ENCODE assay signal across 16 cellular contexts in the genomic region with DNA sequence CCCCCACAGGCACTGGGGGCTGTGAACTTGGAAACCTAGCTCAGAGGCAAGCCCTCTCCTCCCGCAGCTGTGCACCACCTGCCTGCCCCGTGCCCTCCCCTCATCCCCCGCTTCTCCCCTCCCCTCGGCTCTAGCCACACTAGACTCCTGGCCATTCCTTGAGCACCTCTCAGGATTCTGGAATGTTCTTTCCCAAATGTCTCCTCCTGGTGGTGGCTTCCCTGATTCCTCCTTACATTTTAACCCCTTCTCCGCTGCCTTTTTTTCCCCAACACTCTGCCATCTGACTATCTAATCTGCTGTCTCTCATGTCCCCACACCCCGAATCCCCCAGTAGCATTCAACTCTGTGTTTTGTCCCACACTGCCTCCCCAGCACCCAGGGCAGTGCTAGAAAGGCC. TPM values are rescaled to one million over a fixed set of nuclear protein-coding genes. Genes with fewer than 3 reads are reported as not detected.
A peak's percentile ranks its signal among the peaks of the same experiment; 100 is the strongest.
DNase-seq lines count a peak whose midpoint lies in the region; ATAC-seq and TF ChIP-seq lines count a peak whose summit lies in the region.
"Had no signal": no experiment of that assay in that cellular context is flagged by ENCODE, and none has a peak within 500 bp of the region (broad histone marks: within the 10 kb centered on the region; RNA-seq: fewer than 3 reads in every experiment).

No MANE protein-coding gene starts in this region.

- peaks cover 19% of the 10 kb centered on the region for H3K4me1 ChIP-seq in cardiac muscle cell (ENCODE audit: low read depth)
- peaks cover 0 to 35% (median 24%) of the 10 kb centered on the region in 12 donors for H3K4me1 ChIP-seq in heart left ventricle
- H3K4me1 ChIP-seq in upper lobe of left lung = peaks cover 22 to 42% (median 33%) of the 10 kb centered on the region in 4 donors

- TF ChIP-seq CTCF in cardiac muscle cell (IDR thresholded peaks at IDR 0.05; ENCODE audit: low read depth, low read length) (peak; percentile 20), heart left ventricle (IDR thresholded peaks at IDR 0.05) (no peak), glutamatergic neuron (IDR thresholded peaks at IDR 0.05; ENCODE audit: partially characterized antibody, unreplicated experiment) (peak; percentile 28), type B pancreatic cell (conservative IDR thresholded peaks at IDR 0.05) (peak; percentile 39), upper lobe of left lung (IDR thresholded peaks at IDR 0.05) (no peak)

- intact Hi-C loops in heart left ventricle (cut with DNase I) = loop anchor here in 8 of 10 donors (5.0 to 10.0 kb wide), 7 partner anchors 69 to 461 kb away; a partner anchor contains a TSS

- H3K36me3 ChIP-seq in cardiac muscle cell = no peaks in the 10 kb centered on the region
- H3K36me3 ChIP-seq in heart left ventricle = no peaks in the 10 kb centered on the region
- H3K36me3 ChIP-seq in upper lobe of left lung = no peaks in the 10 kb centered on the region
- H3K36me3 ChIP-seq: pancreas had no signal

- H3K27ac Mint-ChIP-seq in glutamatergic neuron (ENCODE audit: unreplicated experiment) (no peak overlapping the region), type B pancreatic cell (no peak overlapping the region)
- H3K27ac Mint-ChIP-seq: CD8-positive, alpha-beta T cell had no signal

- ATAC-seq in heart left ventricle (no peak), upper lobe of left lung (ENCODE audit: low FRiP score in 2 of 2) (no peak), GM19395 (IDR thresholded peaks at IDR 0.05; ENCODE audit: unreplicated experiment) (no peak)
- ATAC-seq: CD8-positive, alpha-beta T cell; pancreas; T-cell had no signal

- no peak for TF ChIP-seq EP300 in upper lobe of left lung (IDR thresholded peaks at IDR 0.05)

- H3K27me3 Mint-ChIP-seq in glutamatergic neuron (ENCODE audit: unreplicated experiment) (peaks cover 2% of the 10 kb centered on the region), type B pancreatic cell (no peaks in the 10 kb centered on the region)
- H3K27me3 Mint-ChIP-seq: T-cell had no signal

- H3K27me3 ChIP-seq in cardiac muscle cell (no peaks in the 10 kb centered on the region), heart left ventricle (no peaks in the 10 kb centered on the region), upper lobe of left lung (no peaks in the 10 kb centered on the region)
- H3K27me3 ChIP-seq: pancreas had no signal

- TF ChIP-seq POLR2A in heart left ventricle (IDR thresholded peaks at IDR 0.05) (no peak), upper lobe of left lung (IDR thresholded peaks at IDR 0.05) (no peak)

- H3K9me3 ChIP-seq in cardiac muscle cell (ENCODE audit: low read depth) = no peaks in the 10 kb centered on the region
- no peaks in the 10 kb centered on the region for H3K9me3 ChIP-seq in heart left ventricle
- no peaks in the 10 kb centered on the region for H3K9me3 ChIP-seq in upper lobe of left lung
- H3K9me3 ChIP-seq: pancreas had no signal

- no peak overlapping the region for H3K27ac ChIP-seq in cardiac muscle cell
- no peak overlapping the region for H3K27ac ChIP-seq in heart left ventricle
- H3K27ac ChIP-seq in upper lobe of left lung = no peak overlapping the region

- DNase-seq in cardiac muscle cell (ENCODE audit: low read depth in 1 of 2, low spot score in 1 of 2) (no peak), heart left ventricle (no peak), SK-MEL-5 (ENCODE audit: low read depth, low spot score) (peak; percentile 29), glutamatergic neuron (no peak), type B pancreatic cell (ENCODE audit: extremely low spot score, unreplicated experiment) (no peak), upper lobe of left lung (no peak), DMS153 (lab: John Stamatoyannopoulos, UW) (no peak)
- DNase-seq: activated CD4-positive, alpha-beta T cell treated with anti-CD3 and anti-CD28 coated beads, Interleukin-2, amount 50 U/mL, for 4 hours; CD8-positive, alpha-beta T cell; NCI-H2171; stimulated activated CD4-positive, alpha-beta T cell treated with anti-CD3 and anti-CD28 coated beads, Interleukin-15, amount 100 ng/mL, for 24 hours; T-cell had no signal

- H3K4me3 Mint-ChIP-seq in glutamatergic neuron (ENCODE audit: unreplicated experiment) (no peak overlapping the region), type B pancreatic cell (no peak overlapping the region)
- H3K4me3 Mint-ChIP-seq: CD8-positive, alpha-beta T cell had no signal

- 75 to 81% (median 80%) methylated on average over 6 of the region's 6 CpGs for WGBS in heart left ventricle, 4 donors
- WGBS in upper lobe of left lung, 2 donors = 66 to 78% methylated on average over 6 of the region's 6 CpGs

- peaks cover 2% of the 10 kb centered on the region for H3K9me3 Mint-ChIP-seq in glutamatergic neuron (ENCODE audit: unreplicated experiment)
- H3K9me3 Mint-ChIP-seq in type B pancreatic cell = no peaks in the 10 kb centered on the region
- H3K9me3 Mint-ChIP-seq: CD8-positive, alpha-beta T cell; T-cell had no signal

- H3K36me3 Mint-ChIP-seq in glutamatergic neuron (ENCODE audit: unreplicated experiment) = no peaks in the 10 kb centered on the region
- no peaks in the 10 kb centered on the region for H3K36me3 Mint-ChIP-seq in type B pancreatic cell
- H3K36me3 Mint-ChIP-seq: CD8-positive, alpha-beta T cell; T-cell had no signal

- in situ Hi-C loops in SK-MEL-5 (cut with HindIII; ENCODE audit: low pct_unique_long_range_greater_than_20kb, low sequenced_read_pairs) = no loop called here

- H3K4me3 ChIP-seq in cardiac muscle cell (no peak overlapping the region), heart left ventricle (no peak overlapping the region), upper lobe of left lung (no peak overlapping the region)
- H3K4me3 ChIP-seq: pancreas had no signal

- peaks cover 6% of the 10 kb centered on the region for H3K4me1 Mint-ChIP-seq in glutamatergic neuron (ENCODE audit: low read depth, unreplicated experiment)
- peaks cover 14% of the 10 kb centered on the region for H3K4me1 Mint-ChIP-seq in type B pancreatic cell (ENCODE audit: unreplicated experiment)

RNA-seq across cellular contexts. Expression of a gene that starts 6.7 kb away (rescaled TPM):
- 0.39 and 2.0 TPM in 2 replicates for total RNA-seq in cardiac muscle cell
- polyA plus RNA-seq in cardiac muscle cell = 0.86 and 1.6 TPM in 2 replicates
- total RNA-seq in heart left ventricle = 1 to 10 TPM in 3 of 9 donors, under 1 TPM in 1, not detected in 5; 0.83 to 1.3 (median 1.1) TPM
- 1 to 10 TPM in 1 of 2 donors, under 1 TPM in 1; 0.36 to 1.7 TPM for polyA plus RNA-seq in heart left ventricle
- not detected in 2 replicates for total RNA-seq in SK-MEL-5 (2014; rRNA removed; shearing (Covaris generic))
- not detected in 2 replicates for polyA plus RNA-seq in SK-MEL-5 (2015; cell fraction: cytosol; rRNA removed)
- not detected in 2 replicates for polyA plus RNA-seq in SK-MEL-5 (2015; cell fraction: nucleus; rRNA removed)
- not detected for total RNA-seq in glutamatergic neuron (ENCODE audit: unreplicated experiment)
- 0.69 and 2.8 TPM in 2 replicates for total RNA-seq in type B pancreatic cell (ENCODE audit: low replicate concordance)
- total RNA-seq in upper lobe of left lung = 1 to 10 TPM in 2 of 6 donors, not detected in 4; 1.3 to 5.2 TPM
- total RNA-seq: CD8-positive, alpha-beta T cell; liver; OCI-LY7 had no signal
- polyA plus RNA-seq: liver had no signal

RNA-seq across cellular contexts. Expression of a gene that starts 22.3 kb away (rescaled TPM):
- total RNA-seq in cardiac muscle cell (4.0 and 8.8 TPM in 2 replicates), heart left ventricle (1 to 10 TPM in 1 of 9 donors, under 1 TPM in 6, not detected in 2; 0.23 to 1.2 (median 0.70) TPM), glutamatergic neuron (ENCODE audit: unreplicated experiment) (4.6 TPM), type B pancreatic cell (ENCODE audit: low replicate concordance) (3.5 and 9.2 TPM in 2 replicates), upper lobe of left lung (1 to 10 TPM in 5 of 6 donors, under 1 TPM in 1; 0.46 to 4.4 (median 2.1) TPM)
- polyA plus RNA-seq in cardiac muscle cell (3.0 and 8.2 TPM in 2 replicates), heart left ventricle (1 to 10 TPM in 1 of 2 donors, under 1 TPM in 1; 0.46 to 1.2 TPM)
- total RNA-seq in SK-MEL-5 (2014; rRNA removed; shearing (Covaris generic)) = 0.56 and 1.1 TPM in 2 replicates
- polyA plus RNA-seq in SK-MEL-5 (2015; cell fraction: cytosol; rRNA removed) = 1.1 and 1.6 TPM in 2 replicates
- polyA plus RNA-seq in SK-MEL-5 (2015; cell fraction: nucleus; rRNA removed) = 4.0 and 5.4 TPM in 2 replicates

RNA-seq across cellular contexts. Expression of a gene that starts 22.3 kb away (rescaled TPM):
- total RNA-seq in cardiac muscle cell (43.2 and 46.6 TPM in 2 replicates), heart left ventricle (10 to 100 TPM; 14.4 to 36.3 (median 19.2) TPM), glutamatergic neuron (ENCODE audit: unreplicated experiment) (56.3 TPM), type B pancreatic cell (ENCODE audit: low replicate concordance) (35.4 and 42.3 TPM in 2 replicates), upper lobe of left lung (10 to 100 TPM; 30.4 to 95.3 (median 35.3) TPM)
- polyA plus RNA-seq in cardiac muscle cell (41.5 and 42.5 TPM in 2 replicates), heart left ventricle (10 to 100 TPM; 19.5 to 29.2 TPM)
- 10.5 and 11.0 TPM in 2 replicates for total RNA-seq in SK-MEL-5 (2014; rRNA removed; shearing (Covaris generic))
- 22.1 and 22.6 TPM in 2 replicates for polyA plus RNA-seq in SK-MEL-5 (2015; cell fraction: cytosol; rRNA removed)
- polyA plus RNA-seq in SK-MEL-5 (2015; cell fraction: nucleus; rRNA removed) = 46.5 and 70.2 TPM in 2 replicates

RNA-seq across cellular contexts. Expression of a gene that starts 54.6 kb away (rescaled TPM):
- total RNA-seq in cardiac muscle cell (0.24 and 0.67 TPM in 2 replicates), heart left ventricle (1 to 10 TPM in 5 of 9 donors, under 1 TPM in 3, not detected in 1; 0.36 to 6.3 (median 1.5) TPM), glutamatergic neuron (ENCODE audit: unreplicated experiment) (8.9 TPM), type B pancreatic cell (ENCODE audit: low replicate concordance) (0.48 and 0.75 TPM in 2 replicates), upper lobe of left lung (1 to 10 TPM; 1.5 to 4.3 (median 2.5) TPM)
- polyA plus RNA-seq in cardiac muscle cell (not detected in 2 replicates), heart left ventricle (1 to 10 TPM; 1.6 to 1.7 TPM)
- not detected in 2 replicates for total RNA-seq in SK-MEL-5 (2014; rRNA removed; shearing (Covaris generic))
- 0.30 and 1.6 TPM in 2 replicates for polyA plus RNA-seq in SK-MEL-5 (2015; cell fraction: cytosol; rRNA removed)
- 0.27 TPM in 1 of 2 replicates, not detected in the other for polyA plus RNA-seq in SK-MEL-5 (2015; cell fraction: nucleus; rRNA removed)
- total RNA-seq: CD8-positive, alpha-beta T cell; liver had no signal

Comparison
In these comparisons a context has a peak if more than half of its experiments do, and no peak if none do; other contexts are left out.
1. CTCF ChIP-seq: peak in cardiac muscle cell (single experiment), glutamatergic neuron (single experiment) and type B pancreatic cell (single experiment); none in heart left ventricle (0 of 12) and upper lobe of left lung (0 of 6).